In the genomic region with DNA sequence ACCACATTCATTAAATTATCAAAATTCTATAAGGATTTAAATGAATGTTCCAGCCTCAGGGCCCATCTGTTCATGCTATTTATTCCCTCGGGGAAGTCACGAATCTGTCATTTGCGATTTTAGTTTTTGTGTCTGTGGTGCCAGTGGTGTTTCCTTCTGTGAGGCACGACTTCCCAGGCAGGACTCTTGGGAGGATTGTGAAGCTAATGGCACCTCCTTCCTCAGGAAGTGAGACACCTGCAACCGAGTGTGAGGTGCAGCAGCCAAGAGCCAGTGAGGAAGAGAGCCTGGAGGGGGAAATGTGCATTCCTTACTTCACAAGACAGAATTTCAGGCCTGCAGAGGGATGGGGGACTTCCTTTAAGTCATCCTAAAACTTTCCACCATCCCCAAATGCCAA, we compare ENCODE assay signal across 31 cellular contexts. TPM values are rescaled to one million over a fixed set of nuclear protein-coding genes. Genes with fewer than 3 reads are reported as not detected.
"Had no signal": no experiment of that assay in that cellular context is flagged by ENCODE, and none has a peak within 500 bp of the region (broad histone marks: within the 10 kb centered on the region; RNA-seq: fewer than 3 reads in every experiment).

No MANE protein-coding gene starts in this region.

- H3K27ac Mint-ChIP-seq: effector memory CD8-positive, alpha-beta T cell; mesothelial cell of epicardium; naive B cell; T-helper 2 cell treated with Interferon-gamma antibody and Interleukin-4, amounts not matched to agents 5 μg/mL and 100 μg/mL, for 36 hours had no signal

- H3K4me3 ChIP-seq: gastrocnemius medialis, hepatocyte, pancreas, prostate gland, skin epidermis, thoracic aorta had no signal

- H3K27me3 ChIP-seq: pancreas had no signal

- ATAC-seq: effector memory CD8-positive, alpha-beta T cell; gastrocnemius medialis; left colon; pancreas; sciatic nerve; stimulated activated naive CD8-positive, alpha-beta T cell treated with anti-CD3 and anti-CD28 coated beads, Interleukin-15, Interleukin-2, amounts not matched to agents 100 U/mL and 50 U/mL, for 24 hours had no signal

- H3K27ac ChIP-seq: brain microvascular endothelial cell, gastrocnemius medialis, hepatocyte, pancreas, prostate gland, skin epidermis, thoracic aorta had no signal

- H3K36me3 ChIP-seq: brain microvascular endothelial cell, gastrocnemius medialis, pancreas, prostate gland, thoracic aorta had no signal

- H3K4me3 Mint-ChIP-seq: effector memory CD8-positive, alpha-beta T cell; mesothelial cell of epicardium; naive B cell; neural crest cell; T-helper 2 cell treated with Interferon-gamma antibody and Interleukin-4, amounts not matched to agents 5 μg/mL and 100 μg/mL, for 36 hours had no signal

- H3K36me3 Mint-ChIP-seq: mesothelial cell of epicardium had no signal

- H3K9me3 ChIP-seq: gastrocnemius medialis, pancreas, prostate gland, thoracic aorta had no signal

- H3K4me1 ChIP-seq: pancreas, prostate gland had no signal

- H3K4me2 ChIP-seq: hepatocyte had no signal

- DNase-seq: activated CD4-positive, alpha-beta T cell treated with anti-CD3 and anti-CD28 coated beads for 4 hours; activated CD4-positive, alpha-beta T cell treated with anti-CD3 and anti-CD28 coated beads, Interleukin-2, amount 50 U/mL, for 4 hours; activated CD4-positive, CD25-positive, alpha-beta regulatory T cell; activated gamma-delta T cell treated with Interleukin-2 at 50 U/mL for 16 hours; activated naive CD4-positive, alpha-beta T cell treated with anti-CD3 and anti-CD28 coated beads, Interleukin-2, amount 50 U/mL, for 16 hours; activated T-cell treated with anti-CD3 and anti-CD28 coated beads for 4 hours; amniotic stem cell; brain microvascular endothelial cell; cortex of kidney; effector memory CD8-positive, alpha-beta T cell; erythroblast; gastrocnemius medialis; kidney; left colon; mammary epithelial cell; naive B cell; nucleus accumbens; pancreas; retina; stimulated activated CD4-positive, alpha-beta T cell treated with anti-CD3 and anti-CD28 coated beads, Interleukin-12 subunit alpha, Interleukin-12 subunit beta, amount 100 ng/mL, for 4 hours; stimulated activated CD4-positive, alpha-beta T cell treated with anti-CD3 and anti-CD28 coated beads, Interleukin-4, amount 100 ng/mL, for 1 hour; stimulated activated naive CD8-positive, alpha-beta T cell treated with anti-CD3 and anti-CD28 coated beads, Interleukin-15, Interleukin-2, amounts not matched to agents 100 U/mL and 50 U/mL, for 24 hours had no signal

- H3K4me1 Mint-ChIP-seq: mesothelial cell of epicardium, naive B cell had no signal

- H3K9me3 Mint-ChIP-seq: effector memory CD8-positive, alpha-beta T cell; mesothelial cell of epicardium; neural crest cell; T-helper 2 cell treated with Interferon-gamma antibody and Interleukin-4, amounts not matched to agents 5 μg/mL and 100 μg/mL, for 36 hours had no signal

RNA-seq across cellular contexts. Expression of gene SV2B, which starts 24.1 kb away (rescaled TPM):
- total RNA-seq: astrocyte, neural crest cell had no signal
